In genomic region chr10:126691456-126691855, GRCh38 we compare ENCODE assay signal across 18 cellular contexts. TPM values are rescaled to one million over a fixed set of nuclear protein-coding genes. Genes with fewer than 3 reads are reported as not detected.
DNase-seq lines count a peak whose midpoint lies in the region; ATAC-seq and TF ChIP-seq lines count a peak whose summit lies in the region.
"Had no signal": no experiment of that assay in that cellular context is flagged by ENCODE, and none has a peak within 500 bp of the region (broad histone marks: within the 10 kb centered on the region; RNA-seq: fewer than 3 reads in every experiment).

No MANE protein-coding gene starts in this region.

- H3K27me3 ChIP-seq in breast epithelium (no peaks in the 10 kb centered on the region), heart left ventricle (no peaks in the 10 kb centered on the region)
- H3K27me3 ChIP-seq: BE2C had no signal

- H3K9me3 ChIP-seq in breast epithelium (peaks cover 6 to 19% of the 10 kb centered on the region in 2 donors), heart left ventricle (peaks cover 0 to 16% (median 0%) of the 10 kb centered on the region in 12 donors)
- H3K9me3 ChIP-seq: BE2C, HAP-1 had no signal

- TF ChIP-seq POLR2A in breast epithelium (IDR thresholded peaks at IDR 0.05): no peak
- no peak for TF ChIP-seq POLR2A in heart left ventricle (IDR thresholded peaks at IDR 0.05)

- no peaks in the 10 kb centered on the region for H3K36me3 Mint-ChIP-seq in chondrocyte (ENCODE audit: low read depth)
- H3K36me3 Mint-ChIP-seq: CD4-positive, CD25-positive, alpha-beta regulatory T cell; CD8-positive, alpha-beta memory T cell had no signal

- no peak overlapping the region for H3K27ac Mint-ChIP-seq in chondrocyte (ENCODE audit: unreplicated experiment)
- H3K27ac Mint-ChIP-seq: CD4-positive, CD25-positive, alpha-beta regulatory T cell; CD8-positive, alpha-beta memory T cell had no signal

- H3K36me3 ChIP-seq in breast epithelium (no peaks in the 10 kb centered on the region), heart left ventricle (no peaks in the 10 kb centered on the region)
- H3K36me3 ChIP-seq: BE2C, HAP-1 had no signal

- H3K27me3 Mint-ChIP-seq in chondrocyte (ENCODE audit: low read depth): no peaks in the 10 kb centered on the region
- H3K27me3 Mint-ChIP-seq: CD4-positive, CD25-positive, alpha-beta regulatory T cell; CD8-positive, alpha-beta memory T cell had no signal

- H3K9me3 Mint-ChIP-seq in chondrocyte (ENCODE audit: low read depth): peaks cover 22% of the 10 kb centered on the region

- H3K4me1 ChIP-seq in breast epithelium (no peaks in the 10 kb centered on the region), heart left ventricle (no peaks in the 10 kb centered on the region)
- H3K4me1 ChIP-seq: BE2C, HAP-1 had no signal

- no peaks in the 10 kb centered on the region for H3K4me1 Mint-ChIP-seq in chondrocyte (ENCODE audit: low read depth)
- H3K4me1 Mint-ChIP-seq: CD4-positive, CD25-positive, alpha-beta regulatory T cell; CD8-positive, alpha-beta memory T cell had no signal

- DNase-seq in HT-29 (ENCODE audit: low spot score) (peak; percentile 49), SW480 (ENCODE audit: low spot score) (peak; percentile 33), islet precursor cell (peak; percentile 35), chondrocyte (ENCODE audit: low spot score) (no peak), breast epithelium (ENCODE audit: low spot score in 2 of 2) (no peak), heart left ventricle (no peak)
- DNase-seq: ACHN; BE2C; C1 segment of cervical spinal cord; CD4-positive, CD25-positive, alpha-beta regulatory T cell; CD8-positive, alpha-beta memory T cell; COR-L47; DMS79; GF-D8 had no signal

- H3K27ac ChIP-seq in breast epithelium (no peak overlapping the region), heart left ventricle (no peak overlapping the region)
- H3K27ac ChIP-seq: HL-60, KMS-11 had no signal

- H3K4me3 ChIP-seq in breast epithelium: no peak overlapping the region
- H3K4me3 ChIP-seq in heart left ventricle: no peak overlapping the region
- H3K4me3 ChIP-seq: HAP-1 had no signal

- TF ChIP-seq CTCF in chondrocyte (IDR thresholded peaks at IDR 0.05): no peak
- no peak for TF ChIP-seq CTCF in breast epithelium (IDR thresholded peaks at IDR 0.05)
- no peak for TF ChIP-seq CTCF in heart left ventricle (IDR thresholded peaks at IDR 0.05)

- WGBS in heart left ventricle, 4 donors: 18 to 75% (median 67%) methylated on average over 1 of the region's 1 CpG

- ATAC-seq in heart left ventricle (no peak), GM19463 (IDR thresholded peaks at IDR 0.05; ENCODE audit: unreplicated experiment) (no peak)

- intact Hi-C loops in breast epithelium (cut with DNase I; ENCODE audit: low total_unique reads): no loop called here
- intact Hi-C loops in heart left ventricle (cut with DNase I): no loop called here

- H3K4me3 Mint-ChIP-seq in chondrocyte (ENCODE audit: unreplicated experiment): no peak overlapping the region
- H3K4me3 Mint-ChIP-seq: CD4-positive, CD25-positive, alpha-beta regulatory T cell; CD8-positive, alpha-beta memory T cell had no signal

RNA-seq across cellular contexts. Expression of gene C10orf90, which starts 21.0 kb away (rescaled TPM):
- total RNA-seq in HT-29 (2014; rRNA removed; shearing (Covaris generic)): not detected in 2 replicates
- 0.44 TPM in 1 of 3 replicates, not detected in the others for total RNA-seq in chondrocyte
- 10 to 100 TPM in 1 of 3 donors, 1 to 10 TPM in 1, under 1 TPM in 1; 0.16 to 30.4 (median 3.9) TPM for total RNA-seq in breast epithelium
- total RNA-seq in heart left ventricle: not detected
- polyA plus RNA-seq in heart left ventricle: not detected
- total RNA-seq: CD4-positive, CD25-positive, alpha-beta regulatory T cell; CD8-positive, alpha-beta memory T cell had no signal
- polyA plus RNA-seq: CD4-positive, CD25-positive, alpha-beta regulatory T cell; CD8-positive, alpha-beta memory T cell had no signal

Comparison
In these comparisons a context has a peak if more than half of its experiments do, and no peak if none do; other contexts are left out.
1. DNase-seq: peak in HT-29 (single experiment), SW480 (single experiment) and islet precursor cell (single experiment); none in chondrocyte (single experiment), breast epithelium (0 of 2) and heart left ventricle (0 of 5).